1 cellular context compared by ENCODE assay signal in genomic region chr18:25284278-25284677, GRCh38.
TF ChIP-seq lines count a peak whose summit lies in the region.

No MANE protein-coding gene starts in this region.

TF ChIP-seq in H1, 55 proteins besides CTCF, POLR2A, EP300 and RAD21 (continued from another document):
- no peak for TF ChIP-seq HDAC6 (IDR thresholded peaks at IDR 0.05; ENCODE audit: low read depth, low read length)
- no peak for TF ChIP-seq NANOG (IDR thresholded peaks at IDR 0.05; ENCODE audit: insufficient read depth, low read depth, low read length, poor library complexity, severe bottlenecking)
- TF ChIP-seq ATF2 (IDR thresholded peaks at IDR 0.05; ENCODE audit: low read length) = no peak
- TF ChIP-seq TBP (IDR thresholded peaks at IDR 0.05; ENCODE audit: low read depth, low read length) = no peak
- TF ChIP-seq MAFK (IDR thresholded peaks at IDR 0.05; ENCODE audit: low read depth, low read length) = no peak
- TF ChIP-seq RFX5 (IDR thresholded peaks at IDR 0.05; ENCODE audit: borderline replicate concordance, low read depth, low read length) = no peak
- no peak for TF ChIP-seq SP4 (IDR thresholded peaks at IDR 0.05; ENCODE audit: low read length)
- no peak for TF ChIP-seq RXRA (IDR thresholded peaks at IDR 0.05; ENCODE audit: insufficient read depth, low read depth, low read length)
- no peak for TF ChIP-seq JUN (IDR thresholded peaks at IDR 0.05; ENCODE audit: low read depth, low read length)
- no peak for TF ChIP-seq BCL11A (IDR thresholded peaks at IDR 0.05; ENCODE audit: low read depth in 2 of 2, low read length in 2 of 2)
- TF ChIP-seq CBX5 (IDR thresholded peaks at IDR 0.05; ENCODE audit: low read depth, low read length) = no peak
- no peak for TF ChIP-seq EZH2 (IDR thresholded peaks at IDR 0.05; ENCODE audit: low read depth, low read length, severe bottlenecking)
- TF ChIP-seq CBX8 (IDR thresholded peaks at IDR 0.05; ENCODE audit: borderline replicate concordance, low read depth, low read length) = no peak
- TF ChIP-seq ASH2L (IDR thresholded peaks at IDR 0.05; ENCODE audit: low read length) = no peak
- TF ChIP-seq GTF2F1 (IDR thresholded peaks at IDR 0.05; ENCODE audit: borderline replicate concordance, low read depth, low read length) = no peak
- TF ChIP-seq SP2 (IDR thresholded peaks at IDR 0.05; ENCODE audit: low read length) = no peak
- TF ChIP-seq ZNF274 (IDR thresholded peaks at IDR 0.05; ENCODE audit: borderline replicate concordance, extremely low read depth, low read length) = no peak
- no peak for TF ChIP-seq EGR1 (IDR thresholded peaks at IDR 0.05; ENCODE audit: borderline replicate concordance, low read depth, low read length)
